ENCODE assay signal across 1 cellular context in the genomic region with DNA sequence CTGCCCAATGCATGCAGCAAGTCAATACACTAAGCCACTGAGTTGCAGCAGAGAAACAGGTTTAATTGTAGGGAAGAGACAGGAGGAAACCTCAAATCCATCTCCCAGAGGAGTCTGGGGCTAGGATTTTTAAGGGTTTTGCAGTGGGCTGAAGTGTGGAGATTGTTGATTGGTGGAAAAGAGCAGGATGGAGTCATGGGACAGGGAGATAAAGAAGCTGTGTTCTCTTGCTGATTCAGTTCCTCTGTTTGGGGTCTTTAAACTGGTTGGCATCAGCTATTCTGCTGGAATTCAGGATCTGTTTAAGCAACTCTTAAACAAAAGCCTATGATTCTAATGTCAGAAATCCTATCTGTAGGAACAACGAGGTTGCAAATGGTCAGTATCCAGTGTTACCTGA.
TF ChIP-seq lines count a peak whose summit lies in the region.

No MANE protein-coding gene starts in this region.

TF ChIP-seq in H1, 55 proteins besides CTCF, POLR2A, EP300 and RAD21 (continued from another document):
- no peak for TF ChIP-seq CEBPB (IDR thresholded peaks at IDR 0.05; ENCODE audit: low read depth, low read length)
- no peak for TF ChIP-seq CTBP2 (IDR thresholded peaks at IDR 0.05; ENCODE audit: borderline replicate concordance, insufficient read depth, insufficient read length, low read length)
- TF ChIP-seq SUZ12 (IDR thresholded peaks at IDR 0.05; ENCODE audit: low read length): no peak
- no peak for TF ChIP-seq TBP (IDR thresholded peaks at IDR 0.05; ENCODE audit: low read depth, low read length)
- TF ChIP-seq JUN (IDR thresholded peaks at IDR 0.05; ENCODE audit: low read depth, low read length): no peak
- no peak for TF ChIP-seq SIN3A (conservative IDR thresholded peaks at IDR 0.05 in 1 of 2, IDR thresholded peaks at IDR 0.05 in 1 of 2; ENCODE audit: low read depth in 1 of 2, low read length in 2 of 2)
- TF ChIP-seq TAF7 (optimal IDR thresholded peaks at IDR 0.05; ENCODE audit: borderline replicate concordance, low read depth, low read length): no peak
- TF ChIP-seq SRF (IDR thresholded peaks at IDR 0.05; ENCODE audit: low read depth, low read length): no peak
- TF ChIP-seq MAFK (IDR thresholded peaks at IDR 0.05; ENCODE audit: low read depth, low read length): no peak
- TF ChIP-seq KDM4A (IDR thresholded peaks at IDR 0.05; ENCODE audit: low read depth, low read length, severe bottlenecking): no peak
- no peak for TF ChIP-seq ASH2L (IDR thresholded peaks at IDR 0.05; ENCODE audit: low read length)
- TF ChIP-seq RXRA (IDR thresholded peaks at IDR 0.05; ENCODE audit: insufficient read depth, low read depth, low read length): no peak
- TF ChIP-seq RBBP5 (IDR thresholded peaks at IDR 0.05; ENCODE audit: borderline replicate concordance, low read depth, low read length): no peak
- no peak for TF ChIP-seq RNF2 (IDR thresholded peaks at IDR 0.05; ENCODE audit: borderline replicate concordance, low read depth, low read length, missing control alignments, poor library complexity, severe bottlenecking)
- TF ChIP-seq BCL11A (IDR thresholded peaks at IDR 0.05; ENCODE audit: low read depth in 2 of 2, low read length in 2 of 2): no peak
- TF ChIP-seq, protein P1, sequence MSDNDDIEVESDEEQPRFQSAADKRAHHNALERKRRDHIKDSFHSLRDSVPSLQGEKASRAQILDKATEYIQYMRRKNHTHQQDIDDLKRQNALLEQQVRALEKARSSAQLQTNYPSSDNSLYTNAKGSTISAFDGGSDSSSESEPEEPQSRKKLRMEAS (IDR thresholded peaks at IDR 0.05): no peak
TF ChIP-seq in H1: peak in this region for 0.
